23 cellular contexts compared by ENCODE assay signal in genomic region chr6:149437212-149437611, GRCh38. TPM values are rescaled to one million over a fixed set of nuclear protein-coding genes. Genes with fewer than 3 reads are reported as not detected.
A peak's percentile ranks its signal among the peaks of the same experiment; 100 is the strongest.
DNase-seq lines count a peak whose midpoint lies in the region; ATAC-seq, FAIRE-seq and TF ChIP-seq lines count a peak whose summit lies in the region.
"Had no signal": no experiment of that assay in that cellular context is flagged by ENCODE, and none has a peak within 500 bp of the region (broad histone marks: within the 10 kb centered on the region; RNA-seq: fewer than 3 reads in every experiment).

No MANE protein-coding gene starts in this region.

- FAIRE-seq in K562 (lab: Jason Lieb, UNC), result peak; percentile 44

- intact Hi-C loops in K562 (cut with micrococcal nuclease), result loop anchor here (10.0 kb wide), 1 partner anchor 242 kb away; no protein-coding TSS in a partner anchor

- TF ChIP-seq POLR2A in K562 (conservative IDR thresholded peaks at IDR 0.05), result no peak

- H3K79me2 ChIP-seq in DND-41 (ENCODE audit: insufficient read depth, low read length) (no peaks in the 10 kb centered on the region), K562 (ENCODE audit: control insufficient read depth, insufficient read depth, low read length) (no peaks in the 10 kb centered on the region), neural progenitor cell (ENCODE audit: low read depth) (no peaks in the 10 kb centered on the region)

- no peak for TF ChIP-seq EP300 in K562 (IDR thresholded peaks at IDR 0.05; ENCODE audit: low read length)

- BruUV-seq in K562 (replicated peaks; lab: Mats Ljungman, UMichigan), result no TSS peak

- H3K4me1 Mint-ChIP-seq in osteocyte (ENCODE audit: unreplicated experiment) (peaks cover 4% of the 10 kb centered on the region), WTC11 (peaks cover 7% of the 10 kb centered on the region), neural progenitor cell (peaks cover 11% of the 10 kb centered on the region)

- H3K4me1 ChIP-seq in DND-41 (ENCODE audit: insufficient read depth, low read length) (peaks cover 2% of the 10 kb centered on the region), K562 (replicated peaks in 1 of 2; ENCODE audit: control insufficient read depth in 2 of 2, insufficient read depth in 2 of 2, low read length in 2 of 2) (no peaks in the 10 kb centered on the region), neural progenitor cell (no peaks in the 10 kb centered on the region)

- H3K27ac Mint-ChIP-seq in osteocyte (ENCODE audit: unreplicated experiment) (no peak overlapping the region), WTC11 (no peak overlapping the region), neural progenitor cell (no peak overlapping the region)
- H3K27ac Mint-ChIP-seq: B cell, CD14-positive monocyte had no signal

- TF ChIP-seq CTCF in DND-41 (IDR thresholded peaks at IDR 0.05; ENCODE audit: borderline replicate concordance, extremely low read depth, low read length, poor library complexity, severe bottlenecking), result no peak
- no peak for TF ChIP-seq CTCF in K562 (IDR thresholded peaks at IDR 0.05 in 2 of 3, conservative IDR thresholded peaks at IDR 0.05 in 1 of 3; ENCODE audit: insufficient read depth in 2 of 3, low read depth in 1 of 3, low read length in 3 of 3)
- TF ChIP-seq CTCF in osteocyte (IDR thresholded peaks at IDR 0.05), result peak; percentile 16
- no peak for TF ChIP-seq CTCF in WTC11 (IDR thresholded peaks at IDR 0.05)
- no peak for TF ChIP-seq CTCF in neural progenitor cell (IDR thresholded peaks at IDR 0.05)

- in situ Hi-C loops in K562 (cut with MboI), result loop anchor here (25.0 kb wide), 1 partner anchor 875 kb away; no protein-coding TSS in a partner anchor

- H3K36me3 ChIP-seq in DND-41 (ENCODE audit: insufficient read depth, low read length), result no peaks in the 10 kb centered on the region
- H3K36me3 ChIP-seq in K562 (ENCODE audit: control insufficient read depth, insufficient read depth, low read length), result no peaks in the 10 kb centered on the region
- H3K36me3 ChIP-seq in neural progenitor cell, result no peaks in the 10 kb centered on the region
- H3K36me3 ChIP-seq: Peyer's patch had no signal

- H3K4me3 Mint-ChIP-seq in osteocyte (ENCODE audit: unreplicated experiment) (no peak overlapping the region), WTC11 (no peak overlapping the region), neural progenitor cell (no peak overlapping the region)
- H3K4me3 Mint-ChIP-seq: B cell; CD14-positive monocyte; CD8-positive, alpha-beta memory T cell had no signal

- H3K9me3 Mint-ChIP-seq in osteocyte (ENCODE audit: unreplicated experiment) (no peaks in the 10 kb centered on the region), WTC11 (no peaks in the 10 kb centered on the region), neural progenitor cell (no peaks in the 10 kb centered on the region)
- H3K9me3 Mint-ChIP-seq: CD14-positive monocyte; CD8-positive, alpha-beta memory T cell had no signal

- peaks cover 5% of the 10 kb centered on the region for H3F3A ChIP-seq in neural progenitor cell (ENCODE audit: low read depth)

- H3K36me3 Mint-ChIP-seq in osteocyte (ENCODE audit: unreplicated experiment), result no peaks in the 10 kb centered on the region
- no peaks in the 10 kb centered on the region for H3K36me3 Mint-ChIP-seq in WTC11
- no peaks in the 10 kb centered on the region for H3K36me3 Mint-ChIP-seq in neural progenitor cell
- H3K36me3 Mint-ChIP-seq: CD14-positive monocyte; CD8-positive, alpha-beta memory T cell had no signal

- no peak for TF ChIP-seq RAD21 in K562 (CRISPR knock-in tag; conservative IDR thresholded peaks at IDR 0.05 in 1 of 2, IDR thresholded peaks at IDR 0.05 in 1 of 2)

- no peak overlapping the region for H3K27ac ChIP-seq in DND-41 (ENCODE audit: low read length)
- no peak overlapping the region for H3K27ac ChIP-seq in K562 (ENCODE audit: extremely low read depth, low read depth, low read length)
- H3K27ac ChIP-seq in neural progenitor cell, result no peak overlapping the region
- H3K27ac ChIP-seq: Peyer's patch, SK-N-MC had no signal

- ATAC-seq in DND-41 (ENCODE audit: insufficient read depth, low read depth), result peak; percentile 61; the same call in 2 of the 3 replicates
- ATAC-seq in K562, result no peak
- ATAC-seq in WTC11, result no peak
- ATAC-seq in HG03108 (IDR thresholded peaks at IDR 0.05; ENCODE audit: unreplicated experiment), result no peak
- ATAC-seq: HCT116 had no signal

- DNase-seq in DND-41 (no peak), K562 (ENCODE audit: extremely low read depth in 1 of 4, low spot score in 3 of 4) (no peak), osteocyte (ENCODE audit: extremely low spot score, unreplicated experiment) (no peak), WTC11 (ENCODE audit: low spot score) (no peak), neural progenitor cell (ENCODE audit: low spot score) (no peak)
- DNase-seq in Jurkat, Clone E6-1 (ENCODE audit: low read depth, low spot score), result peak; percentile 23
- DNase-seq: CD8-positive, alpha-beta memory T cell; DMS 273 treated with DMSO at 0.1 percent for 48 hours; DMS79; GF-D8; MM.1S; NCI-H2029; NCI-H226; NCI-H510A; NCI-H69; Peyer's patch; SIG-M5 had no signal

- H2AFZ ChIP-seq in DND-41 (ENCODE audit: low read depth, low read length) (no peak overlapping the region), K562 (ENCODE audit: low read depth, low read length) (no peak overlapping the region), neural progenitor cell (replicated peaks) (no peak overlapping the region)

- H4K20me1 ChIP-seq in DND-41 (ENCODE audit: insufficient read depth, low read length) (no peaks in the 10 kb centered on the region), K562 (replicated peaks; ENCODE audit: control insufficient read depth, insufficient read depth, low read length) (0 out of 2 replicates have a peak, but pooled peaks cover 2% of the 10 kb centered on the region), neural progenitor cell (ENCODE audit: low read depth) (no peaks in the 10 kb centered on the region)

- H3K4me2 ChIP-seq in DND-41 (ENCODE audit: insufficient read depth, low read length) (no peak overlapping the region), K562 (ENCODE audit: insufficient read depth, low read length) (no peak overlapping the region), neural progenitor cell (no peak overlapping the region)

- no peaks in the 10 kb centered on the region for H3K9me3 ChIP-seq in DND-41 (ENCODE audit: insufficient read depth, low read length, severe bottlenecking)
- no peaks in the 10 kb centered on the region for H3K9me3 ChIP-seq in K562 (replicated peaks; ENCODE audit: control insufficient read depth, insufficient read depth, low read depth, low read length)
- no peaks in the 10 kb centered on the region for H3K9me3 ChIP-seq in neural progenitor cell (ENCODE audit: low read depth)
- H3K9me3 ChIP-seq: Peyer's patch had no signal

- H3K9ac ChIP-seq in DND-41 (ENCODE audit: low read depth, low read length), result no peak overlapping the region
- H3K9ac ChIP-seq in K562 (ENCODE audit: insufficient read depth in 1 of 2, low read depth in 2 of 2, low read length in 2 of 2), result no peak overlapping the region
- no peak overlapping the region for H3K9ac ChIP-seq in neural progenitor cell

- no peak overlapping the region for H3K4me3 ChIP-seq in DND-41 (ENCODE audit: low read depth in 1 of 2, low read length in 2 of 2)
- no peak overlapping the region for H3K4me3 ChIP-seq in Jurkat, Clone E6-1 (ENCODE audit: low read length)
- no peak overlapping the region for H3K4me3 ChIP-seq in K562
- no peak overlapping the region for H3K4me3 ChIP-seq in neural progenitor cell
- H3K4me3 ChIP-seq: Peyer's patch, SK-N-MC had no signal

- H3K27me3 Mint-ChIP-seq in osteocyte (ENCODE audit: unreplicated experiment) (no peaks in the 10 kb centered on the region), WTC11 (ENCODE audit: low read depth) (no peaks in the 10 kb centered on the region), neural progenitor cell (ENCODE audit: insufficient read depth, low read depth) (peaks cover 2% of the 10 kb centered on the region)
- H3K27me3 Mint-ChIP-seq: B cell; CD8-positive, alpha-beta memory T cell had no signal

- POLR2A ChIA-PET in K562 (lab: Yijun Ruan, JAX), result no interaction called here
- POLR2A ChIA-PET in WTC11 (lab: Charles Lee), result no interaction called here

- no peaks in the 10 kb centered on the region for H3K9me1 ChIP-seq in K562 (ENCODE audit: control insufficient read depth, insufficient read depth, low read length)

- H3K27me3 ChIP-seq in DND-41 (ENCODE audit: insufficient read depth, low read length, poor library complexity) (no peaks in the 10 kb centered on the region), K562 (ENCODE audit: control insufficient read depth in 2 of 2, insufficient read depth in 2 of 2, low read length in 2 of 2) (peaks cover 24 to 44% of the 10 kb centered on the region in 2 experiments), neural progenitor cell (no peaks in the 10 kb centered on the region)
- H3K27me3 ChIP-seq: Peyer's patch had no signal

- CTCF ChIA-PET in K562 (lab: Yijun Ruan, JAX; ENCODE audit: low intra/inter-chr PET ratio) (no interaction called here), WTC11 (lab: Charles Lee) (interaction anchor here (1.2 kb wide), 1 partner anchor 247 kb away, joined by 4 read pairs; no protein-coding TSS in a partner anchor)

- WGBS in K562 (ENCODE audit: insufficient coverage, low coverage, missing lambda C conversion rate), result 33% methylated on average over 3 of the region's 3 CpGs

RNA-seq across cellular contexts. Expression of gene SUMO4, which starts 37.1 kb away (rescaled TPM):
- polyA plus RNA-seq in Jurkat, Clone E6-1 (2012; ENCODE audit: insufficient read depth, insufficient read length), result not detected
- 1.9 and 8.6 TPM in 2 replicates for total RNA-seq in K562 (2011; cell fraction: chromatin; rRNA removed; ENCODE audit: low replicate concordance)
- total RNA-seq in K562 (2011; cell fraction: nucleolus; rRNA removed), result 1.5 and 2.0 TPM in 2 replicates
- 1.5 and 4.2 TPM in 2 replicates for total RNA-seq in K562 (2011; cell fraction: nucleoplasm; rRNA removed)
- 0.50 and 1.1 TPM in 2 replicates for total RNA-seq in K562 (2014; rRNA removed)
- total RNA-seq in K562 (2014; rRNA removed; fragmentation: Illumina TruSeq; extraction: Trizol), result 1.9 and 2.2 TPM in 2 replicates
- 1.7 and 2.0 TPM in 2 replicates for total RNA-seq in K562 (2015; rRNA removed; fragmentation: Illumina TruSeq; extraction: Trizol)
- 0.60 and 0.92 TPM in 2 replicates for total RNA-seq in K562 (2021)
- polyA plus RNA-seq in K562 (2011; rRNA removed), result 0.14 and 0.35 TPM in 2 replicates
- polyA plus RNA-seq in K562 (2011; cell fraction: cytosol; rRNA removed), result not detected in 2 replicates
- 0.79 and 0.94 TPM in 2 replicates for polyA plus RNA-seq in K562 (2011; cell fraction: nucleus; rRNA removed)
- 0.26 TPM in 1 of 2 replicates, not detected in the other for polyA plus RNA-seq in K562 (2012)
- polyA plus RNA-seq in K562 (2014; fragmentation: Illumina TruSeq; extraction: Trizol), result 0.25 TPM in 1 of 2 replicates, not detected in the other
- polyA plus RNA-seq in K562 (2014; fragmentation: Nextera tagmentation; extraction: Ambion mirVana), result under 1 TPM in 1 of 2 experiments, not detected in 1; 0.27 TPM
- 0.20 and 0.27 TPM in 2 replicates for polyA plus RNA-seq in K562 (2014; rRNA removed)
- 3.5 and 4.9 TPM in 2 replicates for polyA minus RNA-seq in K562 (2011; rRNA and poly(A)+ RNA removed)
- 0.76 TPM in 1 of 2 replicates, not detected in the other for polyA minus RNA-seq in K562 (2011; cell fraction: cytosol; rRNA and poly(A)+ RNA removed)
- polyA minus RNA-seq in K562 (2011; cell fraction: nucleus; rRNA and poly(A)+ RNA removed), result 4.3 and 7.6 TPM in 2 replicates
- 1.5 and 2.9 TPM in 2 replicates for total RNA-seq in osteocyte
- total RNA-seq in WTC11 (2021), result 0.55 to 1.2 TPM (median 0.73 TPM) in 3 replicates
- total RNA-seq in neural progenitor cell (ENCODE audit: low replicate concordance), result 0.82 and 2.3 TPM in 2 replicates

RNA-seq across cellular contexts. Expression of gene ZC3H12D, which starts 47.6 kb away (rescaled TPM):
- not detected for polyA plus RNA-seq in Jurkat, Clone E6-1 (2012; ENCODE audit: insufficient read depth, insufficient read length)
- 0.32 and 0.51 TPM in 2 replicates for total RNA-seq in K562 (2011; cell fraction: chromatin; rRNA removed; ENCODE audit: low replicate concordance)
- total RNA-seq in K562 (2011; cell fraction: nucleolus; rRNA removed), result under 0.01 TPM in 1 of 2 replicates, not detected in the other
- 0.15 TPM in 1 of 2 replicates, not detected in the other for total RNA-seq in K562 (2011; cell fraction: nucleoplasm; rRNA removed)
- total RNA-seq in K562 (2014; rRNA removed) (not detected in 2 replicates), K562 (2014; rRNA removed; fragmentation: Illumina TruSeq; extraction: Trizol) (0.04 TPM in 1 of 2 replicates, not detected in the other), K562 (2015; rRNA removed; fragmentation: Illumina TruSeq; extraction: Trizol) (0.04 and 0.19 TPM in 2 replicates), K562 (2021) (0.20 and 0.27 TPM in 2 replicates), osteocyte (0.21 TPM in 1 of 2 replicates, not detected in the other), WTC11 (2021) (0.13 to 0.21 TPM (median 0.14 TPM) in 3 replicates), neural progenitor cell (ENCODE audit: low replicate concordance) (0.03 TPM in 1 of 2 replicates, not detected in the other)
- polyA plus RNA-seq in K562 (2011; rRNA removed) (0.06 TPM in 1 of 2 replicates, not detected in the other), K562 (2014; fragmentation: Illumina TruSeq; extraction: Trizol) (0.12 and 0.22 TPM in 2 replicates), K562 (2014; fragmentation: Nextera tagmentation; extraction: Ambion mirVana) (not detected), K562 (2014; rRNA removed) (0.04 and 0.05 TPM in 2 replicates)
- polyA plus RNA-seq in K562 (2011; cell fraction: cytosol; rRNA removed), result 0.04 and 0.25 TPM in 2 replicates
- polyA plus RNA-seq in K562 (2011; cell fraction: nucleus; rRNA removed), result 0.14 and 0.28 TPM in 2 replicates
- polyA plus RNA-seq in K562 (2012), result 0.05 and 0.07 TPM in 2 replicates
- 0.03 TPM in 1 of 2 replicates, not detected in the other for polyA minus RNA-seq in K562 (2011; rRNA and poly(A)+ RNA removed)
- polyA minus RNA-seq in K562 (2011; cell fraction: cytosol; rRNA and poly(A)+ RNA removed), result not detected in 2 replicates
- polyA minus RNA-seq in K562 (2011; cell fraction: nucleus; rRNA and poly(A)+ RNA removed), result 0.13 and 0.22 TPM in 2 replicates
- total RNA-seq: HT-29 had no signal
